Comparison of ENCODE assay signal across 9 cellular contexts in genomic region chr12:121334513-121335343, GRCh38. TPM values are rescaled to one million over a fixed set of nuclear protein-coding genes. Genes with fewer than 3 reads are reported as not detected.
DNase-seq lines count a peak whose midpoint lies in the region; ATAC-seq and TF ChIP-seq lines count a peak whose summit lies in the region.
"Had no signal": no experiment of that assay in that cellular context is flagged by ENCODE, and none has a peak within 500 bp of the region (broad histone marks: within the 10 kb centered on the region; RNA-seq: fewer than 3 reads in every experiment).

No MANE protein-coding gene starts in this region.

- H3K4me3 ChIP-seq in NT2/D1 (ENCODE audit: insufficient read length, low read depth) (no peak overlapping the region), mammary epithelial cell (replicated peaks in 1 of 3; ENCODE audit: insufficient read depth in 1 of 3, low read depth in 2 of 3, low read length in 3 of 3) (no peak overlapping the region), testis (no peak overlapping the region)
- H3K4me3 ChIP-seq: BLaER1 treated with 17β-estradiol and CSF1 and Interleukin-3, amounts not matched to agents 10 nM and 100 nM had no signal

- no peaks in the 10 kb centered on the region for H3K27me3 ChIP-seq in NT2/D1 (ENCODE audit: insufficient read depth, insufficient read length)
- H3K27me3 ChIP-seq in mammary epithelial cell (ENCODE audit: insufficient read depth, low read length): no peaks in the 10 kb centered on the region
- H3K27me3 ChIP-seq in testis: no peaks in the 10 kb centered on the region
- H3K27me3 ChIP-seq: BLaER1 treated with 17β-estradiol and CSF1 and Interleukin-3, amounts not matched to agents 10 nM and 100 nM had no signal

- intact Hi-C loops in mammary epithelial cell (cut with micrococcal nuclease) (loop anchor here (1.0 to 10.0 kb wide), 3 partner anchors 66 to 350 kb away; partner anchors contain the start of gene RNF34), testis (cut with DNase I; ENCODE audit: low total_unique reads) (loop anchor here (5.0 kb wide), 1 partner anchor 108 kb away; no protein-coding TSS in a partner anchor)

- H3K9me3 ChIP-seq in NT2/D1 (ENCODE audit: insufficient read depth, low read length) (no peaks in the 10 kb centered on the region), mammary epithelial cell (replicated peaks; ENCODE audit: insufficient read depth, low read length) (no peaks in the 10 kb centered on the region), testis (no peaks in the 10 kb centered on the region)
- H3K9me3 ChIP-seq: BLaER1 treated with 17β-estradiol and CSF1 and Interleukin-3, amounts not matched to agents 10 nM and 100 nM had no signal

- TF ChIP-seq CTCF in mammary epithelial cell (conservative IDR thresholded peaks at IDR 0.05 in 1 of 2, IDR thresholded peaks at IDR 0.05 in 1 of 2; ENCODE audit: extremely low read depth in 1 of 2, insufficient read depth in 1 of 2, low read depth in 1 of 2, low read length in 2 of 2) (peak; percentile 83), testis (IDR thresholded peaks at IDR 0.05) (peak; percentile 69 to 93 (median 81))

- CTCF ChIA-PET in mammary epithelial cell (lab: Charles Lee; ENCODE audit: low non-redundant PET): interaction anchor here (0.7 kb wide), 3 partner anchors 13 to 108 kb away, joined by 3 to 6 read pairs (median 4); no protein-coding TSS in a partner anchor

- peak; percentile 53 for TF ChIP-seq RAD21 in Ishikawa (IDR thresholded peaks at IDR 0.05; ENCODE audit: low read depth)

- dilution Hi-C loops in mammary epithelial cell (cut with HindIII; ENCODE audit: low sequenced_read_pairs): no loop called here

- peak; percentile 71 to 75 for ATAC-seq in activated CD4-positive, CD25-positive, alpha-beta regulatory T cell treated with anti-CD3 and anti-CD28 coated beads, Interleukin-2, amount 50 U/mL, for 24 hours
- ATAC-seq in GM21717 (IDR thresholded peaks at IDR 0.05; ENCODE audit: unreplicated experiment): no peak

- no peak overlapping the region for H3K9ac ChIP-seq in NT2/D1 (ENCODE audit: insufficient read length, low read depth)
- H3K9ac ChIP-seq in mammary epithelial cell (ENCODE audit: insufficient read depth, low read length): no peak overlapping the region

- peaks cover 83% of the 10 kb centered on the region for H3K36me3 ChIP-seq in NT2/D1 (ENCODE audit: insufficient read depth, insufficient read length, low read length)
- H3K36me3 ChIP-seq in mammary epithelial cell (ENCODE audit: insufficient read depth, low read length): peaks cover 23% of the 10 kb centered on the region
- H3K36me3 ChIP-seq in testis (ENCODE audit: low read depth, missing control alignments): no peaks in the 10 kb centered on the region

- H3K27ac ChIP-seq in mammary epithelial cell (ENCODE audit: insufficient read depth, low read depth, low read length): peak overlapping the region; percentile 12
- H3K27ac ChIP-seq in testis: no peak overlapping the region
- H3K27ac ChIP-seq: BLaER1 treated with 17β-estradiol and CSF1 and Interleukin-3, amounts not matched to agents 10 nM and 100 nM had no signal

- no peaks in the 10 kb centered on the region for H3K79me2 ChIP-seq in mammary epithelial cell (ENCODE audit: insufficient read depth, low read length)

- no peak for TF ChIP-seq POLR2A in testis (IDR thresholded peaks at IDR 0.05)

- BruUV-seq in mammary epithelial cell (replicated peaks; lab: Mats Ljungman, UMichigan): no TSS peak

- no peak overlapping the region for H2AFZ ChIP-seq in mammary epithelial cell (ENCODE audit: low read depth, low read length)

- no peaks in the 10 kb centered on the region for H3K4me1 ChIP-seq in NT2/D1 (ENCODE audit: insufficient read depth, insufficient read length)
- H3K4me1 ChIP-seq in mammary epithelial cell (ENCODE audit: insufficient read depth, low read length): peaks cover 6% of the 10 kb centered on the region
- H3K4me1 ChIP-seq in testis: peaks cover 2% of the 10 kb centered on the region
- H3K4me1 ChIP-seq: BLaER1 treated with 17β-estradiol and CSF1 and Interleukin-3, amounts not matched to agents 10 nM and 100 nM had no signal

- WGBS in mammary epithelial cell (ENCODE audit: low coverage, missing lambda C conversion rate): 28% methylated on average over 4 of the region's 8 CpGs
- WGBS in testis, 2 donors: 65 to 66% methylated on average over 8 of the region's 8 CpGs

- no peaks in the 10 kb centered on the region for H4K20me1 ChIP-seq in mammary epithelial cell (ENCODE audit: insufficient read depth, low read length)

- in situ Hi-C loops in mammary epithelial cell (cut with MboI; ENCODE audit: low sequenced_read_pairs in 2 of 2): loop anchor here (10.0 to 25.0 kb wide), 2 partner anchors 100 to 103 kb away; no protein-coding TSS in a partner anchor

- DNase-seq in activated CD4-positive, CD25-positive, alpha-beta regulatory T cell treated with anti-CD3 and anti-CD28 coated beads, Interleukin-2, amount 50 U/mL, for 72 hours: no peak
- DNase-seq in NT2/D1 (ENCODE audit: low read depth, low spot score): peak; percentile 44
- peak; percentile 56 for DNase-seq in mammary epithelial cell
- peak; percentile 72 for DNase-seq in kidney tubule cell (ENCODE audit: low spot score)
- DNase-seq in testis: peak; percentile 43

- no peak overlapping the region for H3K4me2 ChIP-seq in mammary epithelial cell (ENCODE audit: insufficient read depth, low read depth, low read length)
- H3K4me2 ChIP-seq: BLaER1 treated with 17β-estradiol and CSF1 and Interleukin-3, amounts not matched to agents 10 nM and 100 nM had no signal

- TF ChIP-seq EP300 in Ishikawa (IDR thresholded peaks at IDR 0.05; ENCODE audit: borderline replicate concordance): no peak

TF ChIP-seq in Ishikawa, 13 proteins besides CTCF, POLR2A, EP300 and RAD21:
- no peak for TF ChIP-seq TAF1 (IDR thresholded peaks at IDR 0.05; ENCODE audit: low read depth)

RNA-seq across cellular contexts. Expression of gene ANAPC5, which starts 17.5 kb away (rescaled TPM):
- 100 to 1,000 TPM in 1 of 2 donors, 10 to 100 TPM in 1; 85.1 to 118 TPM for total RNA-seq in mammary epithelial cell
- polyA plus RNA-seq in mammary epithelial cell: 121 TPM
- polyA minus RNA-seq in mammary epithelial cell: 136 TPM
- 100 to 1,000 TPM; 143 to 158 TPM for total RNA-seq in testis
- polyA plus RNA-seq in testis (ENCODE audit: insufficient read depth, low read depth, low replicate concordance): 95.9 TPM

RNA-seq across cellular contexts. Expression of gene CAMKK2, which starts 38.2 kb away (rescaled TPM):
- total RNA-seq in mammary epithelial cell (10 to 100 TPM; 24.8 to 26.0 TPM), testis (10 to 100 TPM; 21.5 to 22.1 TPM)
- polyA plus RNA-seq in mammary epithelial cell (25.6 TPM), testis (ENCODE audit: insufficient read depth, low read depth, low replicate concordance) (17.1 TPM)
- polyA minus RNA-seq in mammary epithelial cell: 33.6 TPM
